Comparison of ENCODE assay signal across 13 cellular contexts in the genomic region with DNA sequence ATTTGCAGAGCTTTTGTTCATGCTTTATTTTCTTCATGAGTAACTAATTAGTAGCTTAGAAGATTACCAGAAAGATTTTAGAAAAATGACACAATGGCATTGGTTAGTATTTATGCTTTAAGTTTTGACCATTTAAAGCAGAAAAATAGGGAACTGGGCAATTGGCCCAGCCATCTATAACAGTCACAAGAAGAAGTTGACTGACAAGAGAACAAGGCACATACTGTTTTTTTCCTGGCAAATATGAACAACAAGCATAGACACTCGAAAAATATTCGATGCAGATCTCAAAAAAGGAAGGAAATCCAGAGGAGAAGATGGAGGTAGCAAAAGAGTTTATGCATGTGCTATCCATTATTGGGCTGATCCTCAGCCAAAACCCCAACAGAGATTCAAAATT.
A peak's percentile ranks its signal among the peaks of the same experiment; 100 is the strongest.
DNase-seq lines count a peak whose midpoint lies in the region; TF ChIP-seq lines count a peak whose summit lies in the region.
"Had no signal": no experiment of that assay in that cellular context is flagged by ENCODE, and none has a peak within 500 bp of the region (broad histone marks: within the 10 kb centered on the region; RNA-seq: fewer than 3 reads in every experiment).

No MANE protein-coding gene starts in this region.

- intact Hi-C loops in A673 (cut with micrococcal nuclease; ENCODE audit: unreplicated experiment) = loop anchor here (10.0 kb wide), 1 partner anchor 146 kb away; no protein-coding TSS in a partner anchor

- no peaks in the 10 kb centered on the region for H3K27me3 ChIP-seq in A673 (replicated peaks; ENCODE audit: insufficient read depth, low read depth, low read length, poor library complexity)

- H3K9me3 ChIP-seq in A673 (ENCODE audit: low read depth, low read length, poor library complexity, severe bottlenecking) = no peaks in the 10 kb centered on the region
- H3K9me3 ChIP-seq: HAP-1 had no signal

- BruUV-seq in A673 (replicated peaks; lab: Mats Ljungman, UMichigan) = no TSS peak

- DNase-seq in SK-MEL-5 (ENCODE audit: low read depth, low spot score) (peak; percentile 41), foreskin melanocyte (peak; percentile 65), retinal pigment epithelial cell (ENCODE audit: low read depth) (peak; percentile 58), A673 (ENCODE audit: low spot score) (no peak), NCI-H2029 (lab: John Stamatoyannopoulos, UW) (no peak), DMS114 treated with DMSO at 0.1 percent for 48 hours (lab: John Stamatoyannopoulos, UW; ENCODE audit: unreplicated experiment) (no peak)
- DNase-seq: AML-193; CD4-positive, alpha-beta T cell; DMS79 treated with DMSO at 0.1 percent for 48 hours; GF-D8; KBM-7 had no signal

- in situ Hi-C loops in SK-MEL-5 (cut with HindIII; ENCODE audit: low pct_unique_long_range_greater_than_20kb, low sequenced_read_pairs) = no loop called here

- no peak overlapping the region for H3K27ac ChIP-seq in A673 (ENCODE audit: low read depth, low read length, poor library complexity, severe bottlenecking)
- H3K27ac ChIP-seq: C4-2B had no signal

- H3K4me1 ChIP-seq in A673 (ENCODE audit: insufficient read depth, low read length, poor library complexity, severe bottlenecking) = no peaks in the 10 kb centered on the region
- H3K4me1 ChIP-seq: HAP-1 had no signal

- TF ChIP-seq CTCF in retinal pigment epithelial cell (conservative IDR thresholded peaks at IDR 0.05; ENCODE audit: low read depth, low read length) (no peak), A673 (conservative IDR thresholded peaks at IDR 0.05; ENCODE audit: low read depth, low read length) (no peak)

- H3K36me3 ChIP-seq in A673 (ENCODE audit: insufficient read depth, low read length, poor library complexity, severe bottlenecking) = no peaks in the 10 kb centered on the region
- H3K36me3 ChIP-seq: HAP-1 had no signal

- CTCF ChIA-PET in A673 (lab: Charles Lee) = no interaction called here

- no peak overlapping the region for H3K4me3 ChIP-seq in retinal pigment epithelial cell (ENCODE audit: low read length)
- no peak overlapping the region for H3K4me3 ChIP-seq in A673 (ENCODE audit: low read depth, low read length, poor library complexity, severe bottlenecking)
- H3K4me3 ChIP-seq: HAP-1 had no signal

- POLR2A ChIA-PET in A673 (lab: Charles Lee; ENCODE audit: low non-redundant PET) = no interaction called here

Comparison
In these comparisons a context has a peak if more than half of its experiments do, and no peak if none do; other contexts are left out.
1. DNase-seq: peak in SK-MEL-5 (single experiment), foreskin melanocyte (single experiment) and retinal pigment epithelial cell (single experiment); none in A673 (single experiment), NCI-H2029 (single experiment) and DMS114 treated with DMSO at 0.1 percent for 48 hours (single experiment).